Comparison of ENCODE assay signal across 19 cellular contexts in genomic region chr1:177411371-177411770, GRCh38.
A peak's percentile ranks its signal among the peaks of the same experiment; 100 is the strongest.
DNase-seq lines count a peak whose midpoint lies in the region; ATAC-seq and TF ChIP-seq lines count a peak whose summit lies in the region.
"Had no signal": no experiment of that assay in that cellular context is flagged by ENCODE, and none has a peak within 500 bp of the region (broad histone marks: within the 10 kb centered on the region; RNA-seq: fewer than 3 reads in every experiment).

No MANE protein-coding gene starts in this region.

- DNase-seq in NCI-H524 (lab: John Stamatoyannopoulos, UW) (peak; percentile 49 to 80), NCI-H82 treated with DMSO at 0.1 percent for 48 hours (lab: John Stamatoyannopoulos, UW; ENCODE audit: unreplicated experiment) (peak; percentile 98), left kidney (ENCODE audit: low read depth, low spot score) (peak; percentile 3), retinal pigment epithelial cell (ENCODE audit: low read depth) (peak; percentile 32), HuH-7 (ENCODE audit: low spot score) (no peak)
- no peak for DNase-seq in naive thymus-derived CD4-positive, alpha-beta T cell
- no peak for DNase-seq in activated CD8-positive, alpha-beta memory T cell treated with anti-CD3 and anti-CD28 coated beads, Interleukin-2, amount 50 U/mL, for 48 hours
- DNase-seq: C1 segment of cervical spinal cord; Calu3; CD4-positive, alpha-beta memory T cell; COR-L47; DMS 273 treated with DMSO at 0.1 percent for 48 hours; DMS79; EL; GF-D8; H9 had no signal

- ATAC-seq in HG03442 (IDR thresholded peaks at IDR 0.05; ENCODE audit: unreplicated experiment) = no peak
- ATAC-seq in naive thymus-derived CD4-positive, alpha-beta T cell = no peak
- ATAC-seq: GM23338, HCT116 had no signal

- H3K36me3 ChIP-seq in naive thymus-derived CD4-positive, alpha-beta T cell (ENCODE audit: control insufficient read depth in 2 of 3, insufficient read depth in 3 of 3, low read length in 3 of 3) = no peaks in the 10 kb centered on the region

- no peak overlapping the region for H3K27ac Mint-ChIP-seq in naive thymus-derived CD4-positive, alpha-beta T cell
- H3K27ac Mint-ChIP-seq: CD4-positive, alpha-beta memory T cell; GM23338; H9 had no signal

- CTCF ChIA-PET in naive thymus-derived CD4-positive, alpha-beta T cell (lab: Charles Lee) = no interaction called here

- H3K9me3 Mint-ChIP-seq in naive thymus-derived CD4-positive, alpha-beta T cell = peaks cover 9 to 23% (median 13%) of the 10 kb centered on the region in 11 donors

- H3K4me3 ChIP-seq in retinal pigment epithelial cell (ENCODE audit: low read length) = no peak overlapping the region
- H3K4me3 ChIP-seq in naive thymus-derived CD4-positive, alpha-beta T cell (ENCODE audit: low read length) = no peak overlapping the region
- H3K4me3 ChIP-seq: GM23338 had no signal

- no peaks in the 10 kb centered on the region for H3K9me3 ChIP-seq in naive thymus-derived CD4-positive, alpha-beta T cell (ENCODE audit: control insufficient read depth in 2 of 3, low read length in 3 of 3)

- intact Hi-C loops in naive thymus-derived CD4-positive, alpha-beta T cell (cut with micrococcal nuclease) = no loop called here

- no peak overlapping the region for H3K27ac ChIP-seq in naive thymus-derived CD4-positive, alpha-beta T cell (ENCODE audit: low read depth, low read length)

- H3K4me1 ChIP-seq in naive thymus-derived CD4-positive, alpha-beta T cell (ENCODE audit: control insufficient read depth in 2 of 2, insufficient read depth in 2 of 2, low read length in 2 of 2) = no peaks in the 10 kb centered on the region

- TF ChIP-seq CTCF in retinal pigment epithelial cell (conservative IDR thresholded peaks at IDR 0.05; ENCODE audit: low read depth, low read length) = no peak

- peaks cover 0 to 9% (median 0%) of the 10 kb centered on the region in 5 donors for H3K36me3 Mint-ChIP-seq in naive thymus-derived CD4-positive, alpha-beta T cell
- H3K36me3 Mint-ChIP-seq: CD4-positive, alpha-beta memory T cell had no signal

- H3K4me1 Mint-ChIP-seq in naive thymus-derived CD4-positive, alpha-beta T cell = no peaks in the 10 kb centered on the region
- H3K4me1 Mint-ChIP-seq: CD4-positive, alpha-beta memory T cell had no signal

- H3K4me3 Mint-ChIP-seq in naive thymus-derived CD4-positive, alpha-beta T cell = no peak overlapping the region
- H3K4me3 Mint-ChIP-seq: CD4-positive, alpha-beta memory T cell; GM23338; H9 had no signal

- no peaks in the 10 kb centered on the region for H3K27me3 ChIP-seq in naive thymus-derived CD4-positive, alpha-beta T cell (ENCODE audit: control insufficient read depth in 2 of 2, insufficient read depth in 2 of 2, low read length in 2 of 2)

- POLR2A ChIA-PET in naive thymus-derived CD4-positive, alpha-beta T cell (lab: Charles Lee) = no interaction called here

- H3K27me3 Mint-ChIP-seq in naive thymus-derived CD4-positive, alpha-beta T cell = peaks cover 0 to 5% (median 0%) of the 10 kb centered on the region in 5 donors
- H3K27me3 Mint-ChIP-seq: CD4-positive, alpha-beta memory T cell had no signal

Comparison
In these comparisons a context has a peak if more than half of its experiments do, and no peak if none do; other contexts are left out.
1. DNase-seq: peak in NCI-H524 (2 of 2), NCI-H82 treated with DMSO at 0.1 percent for 48 hours (single experiment), left kidney (single experiment) and retinal pigment epithelial cell (single experiment); none in naive thymus-derived CD4-positive, alpha-beta T cell (0 of 9), activated CD8-positive, alpha-beta memory T cell treated with anti-CD3 and anti-CD28 coated beads, Interleukin-2, amount 50 U/mL, for 48 hours (single experiment) and HuH-7 (single experiment).